ENCODE assay signal across 8 cellular contexts in the genomic region with DNA sequence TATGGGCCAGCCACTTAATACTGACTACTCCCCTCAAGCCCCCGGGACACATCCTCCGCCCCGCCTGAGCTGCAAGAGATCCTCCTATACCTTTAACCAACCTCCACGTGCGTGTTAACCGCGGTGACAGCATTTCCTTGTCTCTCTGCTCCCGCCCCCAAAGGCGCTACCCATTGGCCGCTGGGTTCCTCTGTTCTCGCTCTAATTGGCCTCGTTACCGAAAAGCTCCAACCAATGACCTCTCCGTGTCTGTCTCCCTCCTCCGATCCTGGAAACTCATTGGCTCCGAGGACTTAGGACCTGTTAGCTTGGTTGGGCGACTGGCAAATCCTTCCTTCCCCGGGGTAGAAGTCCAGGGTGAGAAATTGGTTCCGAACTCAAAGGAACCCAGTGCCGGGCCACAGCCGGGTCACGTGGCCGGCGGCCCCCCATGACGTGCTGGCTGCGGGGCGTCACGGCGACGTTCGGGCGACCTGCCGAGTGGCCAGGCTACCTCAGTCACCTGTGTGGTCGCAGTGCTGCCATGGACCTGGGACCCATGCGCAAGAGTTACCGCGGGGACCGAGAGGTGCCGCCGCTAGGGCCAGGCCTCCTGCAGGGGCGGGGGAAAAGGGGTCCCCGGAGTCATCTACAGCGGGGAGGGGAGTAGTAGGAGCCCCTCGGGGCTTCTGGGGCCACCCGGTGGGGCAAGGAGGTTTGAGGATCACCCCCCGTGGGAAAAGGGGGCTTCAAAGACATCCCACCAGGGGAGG. TPM values are rescaled to one million over a fixed set of nuclear protein-coding genes. Genes with fewer than 3 reads are reported as not detected.
DNase-seq lines count a peak whose midpoint lies in the region; ATAC-seq, FAIRE-seq and TF ChIP-seq lines count a peak whose summit lies in the region.

A gene (plus strand): TSS at position 326 of the 752 bp plus-strand sequence. CDS start 105 bp downstream, at position 431.

- 0 to 1% methylated on average over 45 to 46 of the region's 46 CpGs for WGBS in aorta, 2 donors

- no peaks in the 10 kb centered on the region for H4K20me1 ChIP-seq in astrocyte (ENCODE audit: insufficient read depth, low read length)

- H3K36me3 Mint-ChIP-seq in T-helper 2 cell treated with Interferon-gamma antibody and Interleukin-4, amounts not matched to agents 5 μg/mL and 100 μg/mL, for 36 hours (ENCODE audit: low read depth), result peaks cover 17% of the 10 kb centered on the region
- peaks cover 4% of the 10 kb centered on the region for H3K36me3 Mint-ChIP-seq in astrocyte (ENCODE audit: low read depth, unreplicated experiment)

- H3K79me2 ChIP-seq in astrocyte (ENCODE audit: insufficient read depth, low read length), result peaks cover 6% of the 10 kb centered on the region

- peaks cover 3% of the 10 kb centered on the region for H3K9me3 Mint-ChIP-seq in T-helper 2 cell treated with Interferon-gamma antibody and Interleukin-4, amounts not matched to agents 5 μg/mL and 100 μg/mL, for 36 hours
- H3K9me3 Mint-ChIP-seq in astrocyte (ENCODE audit: unreplicated experiment), result no peaks in the 10 kb centered on the region

- H3K4me1 ChIP-seq in astrocyte (ENCODE audit: insufficient read depth, low read length) (peaks cover 18% of the 10 kb centered on the region), rectal smooth muscle tissue (ENCODE audit: control insufficient read depth, insufficient read depth, low read length) (peaks cover 4% of the 10 kb centered on the region), aorta (ENCODE audit: control insufficient read depth in 1 of 2, insufficient read depth in 2 of 2, low read length in 2 of 2) (no peaks in the 10 kb centered on the region)

- TF ChIP-seq CTCF in astrocyte (IDR thresholded peaks at IDR 0.05; ENCODE audit: insufficient read depth, low read depth, low read length), result no peak

- H3K4me3 ChIP-seq in astrocyte (ENCODE audit: insufficient read depth, low read depth, low read length) (peak within 1 kb of the TSS; percentile 76), rectal smooth muscle tissue (ENCODE audit: low read length) (peak within 1 kb of the TSS; percentile 80), aorta (ENCODE audit: low read length in 2 of 2) (peak within 1 kb of the TSS; percentile 71 to 82)

- H3K27me3 ChIP-seq in astrocyte (ENCODE audit: insufficient read depth, low read length), result no peaks in the 10 kb centered on the region
- H3K27me3 ChIP-seq in rectal smooth muscle tissue (ENCODE audit: control insufficient read depth, insufficient read depth, low read length), result no peaks in the 10 kb centered on the region
- H3K27me3 ChIP-seq in aorta (ENCODE audit: control insufficient read depth in 1 of 2, insufficient read depth in 2 of 2, low read length in 1 of 2), result no peaks in the 10 kb centered on the region

- H2AFZ ChIP-seq in astrocyte (ENCODE audit: low read depth, low read length), result peak within 1 kb of the TSS; percentile 97

- H3K4me3 Mint-ChIP-seq in T-helper 2 cell treated with Interferon-gamma antibody and Interleukin-4, amounts not matched to agents 5 μg/mL and 100 μg/mL, for 36 hours, result peak within 1 kb of the TSS; percentile 95
- peak within 1 kb of the TSS; percentile 83 for H3K4me3 Mint-ChIP-seq in astrocyte (ENCODE audit: unreplicated experiment)

- H3K9me3 ChIP-seq in astrocyte (ENCODE audit: insufficient read depth, low read depth, low read length), result no peaks in the 10 kb centered on the region
- H3K9me3 ChIP-seq in aorta (ENCODE audit: control insufficient read depth, low read length), result no peaks in the 10 kb centered on the region

- intact Hi-C loops in aorta (cut with DNase I), result loop anchor here (1.0 to 5.0 kb wide), 3 partner anchors 36 to 45 kb away; a partner anchor contains a TSS

- H3K27ac Mint-ChIP-seq in T-helper 2 cell treated with Interferon-gamma antibody and Interleukin-4, amounts not matched to agents 5 μg/mL and 100 μg/mL, for 36 hours, result peak within 1 kb of the TSS; percentile 91
- peak within 1 kb of the TSS; percentile 89 for H3K27ac Mint-ChIP-seq in astrocyte (ENCODE audit: unreplicated experiment)

- peak; percentile 90 to 92 for DNase-seq in NCI-H1930 (lab: John Stamatoyannopoulos, UW)
- DNase-seq in T-helper 2 cell treated with Interferon-gamma antibody and Interleukin-4, amounts not matched to agents 5 μg/mL and 100 μg/mL, for 36 hours (ENCODE audit: low spot score), result peak; percentile 96
- peak; percentile 98 for DNase-seq in astrocyte (ENCODE audit: low read depth)
- DNase-seq in hepatic stellate cell (ENCODE audit: low spot score), result peak; percentile 99
- peak; percentile 96 for DNase-seq in aorta

- H3K27ac ChIP-seq in astrocyte (ENCODE audit: low read depth, low read length) (no peak within 1 kb of the TSS), rectal smooth muscle tissue (ENCODE audit: low read depth, low read length) (peak within 1 kb of the TSS; percentile 64), aorta (ENCODE audit: low read depth in 1 of 2, low read length in 2 of 2) (peak within 1 kb of the TSS; percentile 5 to 7)

- H3K9ac ChIP-seq in astrocyte (ENCODE audit: low read length) (peak within 1 kb of the TSS; percentile 81), rectal smooth muscle tissue (ENCODE audit: low read length) (peak within 1 kb of the TSS; percentile 61)

- H3K4me1 Mint-ChIP-seq in T-helper 2 cell treated with Interferon-gamma antibody and Interleukin-4, amounts not matched to agents 5 μg/mL and 100 μg/mL, for 36 hours (ENCODE audit: low read depth), result peaks cover 36% of the 10 kb centered on the region
- peaks cover 4% of the 10 kb centered on the region for H3K4me1 Mint-ChIP-seq in astrocyte (ENCODE audit: low read depth, unreplicated experiment)

- H3K36me3 ChIP-seq in astrocyte (ENCODE audit: insufficient read depth, low read length) (no peaks in the 10 kb centered on the region), rectal smooth muscle tissue (ENCODE audit: control insufficient read depth, insufficient read depth, low read length) (peaks cover 3% of the 10 kb centered on the region), aorta (ENCODE audit: control insufficient read depth in 1 of 2, insufficient read depth in 2 of 2, low read length in 1 of 2) (no peaks in the 10 kb centered on the region)

- peak within 1 kb of the TSS; percentile 94 for H3K4me2 ChIP-seq in astrocyte (ENCODE audit: low read length)

- no peaks in the 10 kb centered on the region for H3K27me3 Mint-ChIP-seq in T-helper 2 cell treated with Interferon-gamma antibody and Interleukin-4, amounts not matched to agents 5 μg/mL and 100 μg/mL, for 36 hours (ENCODE audit: low read depth)
- H3K27me3 Mint-ChIP-seq in astrocyte (ENCODE audit: low read depth, unreplicated experiment), result peaks cover 10% of the 10 kb centered on the region

- peak; percentile 91 for ATAC-seq in GM18502 (IDR thresholded peaks at IDR 0.05; ENCODE audit: poor library complexity, unreplicated experiment)
- ATAC-seq in HG02970 (IDR thresholded peaks at IDR 0.05; ENCODE audit: low FRiP score, unreplicated experiment), result peak; percentile 92
- peak; percentile 95 for ATAC-seq in aorta (ENCODE audit: low FRiP score)

- FAIRE-seq in astrocyte (lab: Jason Lieb, UNC), result peak; percentile 20

RNA-seq across cellular contexts. Expression of the gene that starts here (rescaled TPM):
- 12.0 and 14.1 TPM in 2 replicates for total RNA-seq in astrocyte
- 10 to 100 TPM; 14.3 to 19.5 TPM for total RNA-seq in aorta
- 1 to 10 TPM; 4.9 to 6.9 TPM for polyA plus RNA-seq in aorta
